Comparison of ENCODE assay signal across 8 cellular contexts in the genomic region with DNA sequence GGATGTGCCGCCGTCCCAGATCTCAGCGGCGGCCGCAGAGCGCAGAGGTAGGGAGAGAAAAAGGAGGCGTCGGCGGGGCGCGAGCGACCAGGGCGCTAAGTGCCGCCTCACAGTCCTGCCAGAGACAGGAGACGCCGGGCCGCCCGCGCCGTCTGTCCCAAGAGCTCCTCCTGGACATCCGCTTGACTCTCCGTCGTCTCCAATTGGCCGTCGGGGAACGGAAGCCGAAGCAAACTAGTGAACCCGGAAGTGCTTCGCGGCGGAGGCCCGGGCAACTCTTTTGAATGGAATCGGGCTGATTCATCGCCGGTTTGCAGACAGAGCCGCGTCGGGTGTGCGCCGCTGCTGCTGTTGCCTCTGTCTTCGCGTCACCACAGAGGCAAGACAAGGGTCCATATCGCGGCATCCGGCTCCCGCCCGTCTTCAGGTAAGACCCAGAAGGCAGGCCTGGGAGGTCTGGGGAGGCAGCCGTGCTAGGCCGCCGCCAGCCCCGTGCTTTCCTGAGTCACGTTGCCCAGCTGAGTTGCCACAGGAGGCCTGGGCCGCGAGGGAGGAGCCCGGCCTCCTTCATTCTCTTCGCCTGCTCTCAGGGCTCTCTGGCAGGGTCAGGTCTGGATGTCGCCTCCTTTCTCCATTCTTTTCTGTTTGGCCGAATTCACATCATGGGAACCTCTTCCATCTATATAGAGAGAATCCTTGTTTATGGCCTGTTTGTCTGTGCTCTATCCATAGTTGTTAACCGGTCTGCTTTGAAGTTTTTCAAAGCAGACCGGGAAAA. TPM values are rescaled to one million over a fixed set of nuclear protein-coding genes. Genes with fewer than 3 reads are reported as not detected.
A peak's percentile ranks its signal among the peaks of the same experiment; 100 is the strongest.
DNase-seq lines count a peak whose midpoint lies in the region; ATAC-seq, FAIRE-seq and TF ChIP-seq lines count a peak whose summit lies in the region.

A gene (plus strand): TSS at position 248 of the 778 bp plus-strand sequence. CDS start 10,401 bp downstream, outside the sequence.

- H3K4ac ChIP-seq in H1 (replicated peaks; ENCODE audit: insufficient read length, low read depth, low read length) = peak within 1 kb of the TSS; percentile 48
- H3K4ac ChIP-seq in mesendoderm (ENCODE audit: low read depth, low read length) = peak within 1 kb of the TSS; percentile 73

- peak within 1 kb of the TSS; percentile 74 to 91 (median 87) for H3K4me3 ChIP-seq in H1 (ENCODE audit: extremely low read depth in 1 of 4, insufficient read depth in 2 of 4, low read depth in 3 of 4, low read length in 4 of 4)
- H3K4me3 ChIP-seq in mesendoderm (ENCODE audit: low read length) = peak within 1 kb of the TSS; percentile 56

- H2BK20ac ChIP-seq in H1 (ENCODE audit: low read length) = no peak within 1 kb of the TSS

- H3K27ac ChIP-seq in H1 (ENCODE audit: low read depth, low read length) (peak within 1 kb of the TSS; percentile 93), mesendoderm (ENCODE audit: low read depth, low read length) (peak within 1 kb of the TSS; percentile 79)

- peak within 1 kb of the TSS; percentile 67 to 95 (median 92) for H3K9ac ChIP-seq in H1 (replicated peaks in 1 of 4; ENCODE audit: extremely low read depth in 1 of 4, low read depth in 3 of 4, low read length in 3 of 4)
- peak within 1 kb of the TSS; percentile 91 for H3K9ac ChIP-seq in mesendoderm (ENCODE audit: low read length)

- DNase-seq in COLO668 (lab: John Stamatoyannopoulos, UW; ENCODE audit: unreplicated experiment) (peak; percentile 92), HT1080 (ENCODE audit: low read depth) (peak; percentile 96), NOMO-1 treated with DMSO at 0.1 percent for 48 hours (lab: John Stamatoyannopoulos, UW; ENCODE audit: unreplicated experiment) (peak; percentile 95), H1 (ENCODE audit: low read depth in 1 of 2, low spot score in 2 of 2) (peak; percentile 78 to 86), mesendoderm (peak; percentile 99)
- DNase-seq in activated CD8-positive, alpha-beta memory T cell treated with anti-CD3 and anti-CD28 coated beads for 48 hours (ENCODE audit: low read depth in 2 of 3, low spot score in 2 of 3) = peak; percentile 68 to 82 (median 82)
- peak; percentile 71 for DNase-seq in stimulated activated CD8-positive, alpha-beta memory T cell treated with anti-CD3 and anti-CD28 coated beads, Interleukin-15, amount 100 ng/mL, for 1 hour (ENCODE audit: low read depth)

- peak; percentile 98 for ATAC-seq in GM21360 (IDR thresholded peaks at IDR 0.05; ENCODE audit: unreplicated experiment)

- H3K4me1 ChIP-seq in H1 (replicated peaks in 1 of 4; ENCODE audit: control insufficient read depth in 3 of 4, insufficient read depth in 4 of 4, low read length in 3 of 4) (peaks cover 0 to 3% (median 0%) of the 10 kb centered on the region in 4 experiments; a peak in 2 of 7 replicates), mesendoderm (ENCODE audit: control insufficient read depth, low read depth, low read length) (no peaks in the 10 kb centered on the region)

- CTCF ChIA-PET in H1 (lab: Charles Lee; ENCODE audit: partially characterized antibody) = interaction anchor here (1.0 to 1.6 kb wide), 4 partner anchors 8 to 106 kb away, joined by 3 to 6 read pairs (median 4); no protein-coding TSS in a partner anchor

- H3K27me3 ChIP-seq in H1 (replicated peaks in 1 of 4; ENCODE audit: control insufficient read depth in 3 of 4, extremely low read depth in 1 of 4, insufficient read depth in 3 of 4, low read length in 3 of 4) = no peaks in the 10 kb centered on the region; a peak in 1 of 7 replicates
- no peaks in the 10 kb centered on the region for H3K27me3 ChIP-seq in mesendoderm (ENCODE audit: insufficient read depth, low read length, poor library complexity)

- H2BK12ac ChIP-seq in H1 (ENCODE audit: low read depth, low read length) = no peak within 1 kb of the TSS

- H4K5ac ChIP-seq in H1 (ENCODE audit: insufficient read length, low read depth, low read length) (peak within 1 kb of the TSS; percentile 97), mesendoderm (ENCODE audit: low read length) (no peak within 1 kb of the TSS)

- H2BK5ac ChIP-seq in H1 (ENCODE audit: low read depth, low read length) (peak within 1 kb of the TSS; percentile 82; the same call in 1 of the 2 replicates), mesendoderm (ENCODE audit: low read length) (peak within 1 kb of the TSS; percentile 20)

- H3K18ac ChIP-seq in H1 (ENCODE audit: extremely low read depth, low read length) (no peak within 1 kb of the TSS), mesendoderm (ENCODE audit: low read length) (peak within 1 kb of the TSS; percentile 65)

- no peak for TF ChIP-seq CTCF in H1 (IDR thresholded peaks at IDR 0.05; ENCODE audit: control extremely low read depth in 1 of 3, insufficient read depth in 1 of 3, low read depth in 1 of 3, low read length in 3 of 3)

- 1% methylated on average over 60 of the region's 60 CpGs; no CpG with 5 or more reads in 1 of the 2 experiments for WGBS in H1 (ENCODE audit: extremely low coverage in 1 of 2, insufficient coverage in 1 of 2, insufficient read length in 1 of 2, insufficient replicate concordance in 2 of 2, low coverage in 1 of 2, low lambda C conversion rate in 2 of 2, missing lambda C conversion rate in 1 of 2), 2 experiments
- WGBS in mesendoderm (ENCODE audit: extremely low coverage, insufficient coverage, low lambda C conversion rate) = no CpG with 5 or more reads among the region's 60 CpGs

- TF ChIP-seq POLR2A in H1 (IDR thresholded peaks at IDR 0.05; ENCODE audit: control extremely low read depth in 1 of 2, low read depth in 2 of 2, low read length in 2 of 2) = peak in 1 of 2 experiments; percentile 93; a peak in 2 of 3 replicates

- no peak for TF ChIP-seq RAD21 in H1 (IDR thresholded peaks at IDR 0.05 in 1 of 2, conservative IDR thresholded peaks at IDR 0.05 in 1 of 2; ENCODE audit: low read depth in 2 of 2, low read length in 2 of 2)

- H4K20me1 ChIP-seq in H1 (replicated peaks in 1 of 2; ENCODE audit: control insufficient read depth in 1 of 2, insufficient read depth in 2 of 2, low read length in 2 of 2) = peaks cover 0 to 3% of the 10 kb centered on the region in 2 experiments

- no peak within 1 kb of the TSS for H2AK5ac ChIP-seq in H1 (ENCODE audit: low read depth, low read length)
- no peak within 1 kb of the TSS for H2AK5ac ChIP-seq in mesendoderm (ENCODE audit: low read length)

- peak in 1 of 2 experiments; percentile 51; a peak in 1 of 3 replicates for TF ChIP-seq EP300 in H1 (IDR thresholded peaks at IDR 0.05; ENCODE audit: borderline replicate concordance in 1 of 2, low read depth in 2 of 2, low read length in 2 of 2)

- no peak within 1 kb of the TSS for H3K14ac ChIP-seq in H1 (ENCODE audit: insufficient read length)

- H4K8ac ChIP-seq in H1 (ENCODE audit: extremely low read depth, insufficient read depth, low read length) = peak within 1 kb of the TSS; percentile 99
- no peak within 1 kb of the TSS for H4K8ac ChIP-seq in mesendoderm (ENCODE audit: low read depth, low read length)

- no peaks in the 10 kb centered on the region for H3K23me2 ChIP-seq in H1 (ENCODE audit: low read depth, low read length)

- H3K79me2 ChIP-seq in H1 (ENCODE audit: control insufficient read depth in 1 of 2, insufficient read depth in 2 of 2, low read length in 2 of 2) (peaks cover 24 to 50% of the 10 kb centered on the region in 2 experiments), mesendoderm (ENCODE audit: control insufficient read depth, insufficient read depth, low read length) (peaks cover 41% of the 10 kb centered on the region)

- H3K79me1 ChIP-seq in H1 (ENCODE audit: low read depth, low read length) (no peaks in the 10 kb centered on the region), mesendoderm (ENCODE audit: low read length) (no peaks in the 10 kb centered on the region)

- peak within 1 kb of the TSS; percentile 85 for H2BK120ac ChIP-seq in H1 (replicated peaks; ENCODE audit: low read depth, low read length)
- H2BK120ac ChIP-seq in mesendoderm (ENCODE audit: low read depth, low read length) = no peak within 1 kb of the TSS

- H3K23ac ChIP-seq in H1 (ENCODE audit: insufficient read length) (no peak within 1 kb of the TSS), mesendoderm (ENCODE audit: low read length) (no peak within 1 kb of the TSS)

- no peak within 1 kb of the TSS for H2BK15ac ChIP-seq in H1 (ENCODE audit: low read length)
- no peak within 1 kb of the TSS for H2BK15ac ChIP-seq in mesendoderm (replicated peaks; ENCODE audit: low read depth)

- no peaks in the 10 kb centered on the region for H3K9me3 ChIP-seq in H1 (ENCODE audit: insufficient read depth in 2 of 2, low read depth in 1 of 2, low read length in 1 of 2)

- POLR2A ChIA-PET in H1 (lab: Charles Lee; ENCODE audit: partially characterized antibody) = interaction anchor here (0.7 to 1.9 kb wide), 19 partner anchors 10 to 148 kb away, joined by 3 to 8 read pairs (median 4); a partner anchor contains a TSS

- H3K4me2 ChIP-seq in H1 (ENCODE audit: insufficient read depth in 1 of 2, low read depth in 2 of 2, low read length in 2 of 2) (peak within 1 kb of the TSS; percentile 59 to 71), mesendoderm (ENCODE audit: low read length) (peak within 1 kb of the TSS; percentile 42)

- FAIRE-seq in H1 (lab: Jason Lieb, UNC) = no peak

- peak within 1 kb of the TSS; percentile 31 for H2AFZ ChIP-seq in H1 (ENCODE audit: low read length)

- H3K36me3 ChIP-seq in H1 (ENCODE audit: control insufficient read depth in 2 of 4, insufficient read depth in 4 of 4, low read length in 3 of 4) (peaks cover 0 to 3% (median 0%) of the 10 kb centered on the region in 4 experiments; a peak in 1 of 8 replicates), mesendoderm (ENCODE audit: control insufficient read depth, insufficient read depth, low read length) (no peaks in the 10 kb centered on the region)

- H4K91ac ChIP-seq in H1 (replicated peaks; ENCODE audit: insufficient read length, low read length) = peak within 1 kb of the TSS; percentile 89

- H3K56ac ChIP-seq in H1 (replicated peaks; ENCODE audit: insufficient read length, low read depth, low read length) (peak within 1 kb of the TSS; percentile 96), mesendoderm (ENCODE audit: low read length) (peak within 1 kb of the TSS; percentile 87)

TF ChIP-seq in H1, 55 proteins besides CTCF, POLR2A, EP300 and RAD21 (continues in another document):
- no peak; the same call in 1 of the 2 replicates for TF ChIP-seq CHD1 (IDR thresholded peaks at IDR 0.05; ENCODE audit: low read depth, low read length)

RNA-seq across cellular contexts. Expression of the gene that starts here (rescaled TPM):
- total RNA-seq in HT1080 (2014; rRNA removed; shearing (Covaris generic)) = 176 and 192 TPM in 2 replicates
- 187 TPM in 2 replicates for polyA plus RNA-seq in HT1080 (2015; cell fraction: cytosol; rRNA removed)
- 209 and 212 TPM in 2 replicates for polyA plus RNA-seq in HT1080 (2015; cell fraction: nucleus; rRNA removed)
- total RNA-seq in H1 (2021; fragmentation: NEBNext Ultra II Directional; extraction: Animal tissue kit (Norgen Biotek cat#: 25700)) = 84.1 and 88.7 TPM in 2 replicates
- polyA plus RNA-seq in H1 (2011; rRNA removed) = 25.4 and 53.9 TPM in 2 replicates
- 69.0 TPM for polyA plus RNA-seq in H1 (2011; cell fraction: cytosol; rRNA removed)
- 11.2 TPM for polyA plus RNA-seq in H1 (2011; cell fraction: nucleus; rRNA removed)
- polyA plus RNA-seq in H1 (2012, experiment 1 of 2) = 77.6 to 98.5 TPM (median 85.7 TPM) in 4 replicates
- polyA plus RNA-seq in H1 (2012, experiment 2 of 2) = 10.9 TPM
- 50.5 TPM for polyA plus RNA-seq in H1 (2013, experiment 1 of 2)
- 51.2 TPM for polyA plus RNA-seq in H1 (2013, experiment 2 of 2)
- polyA minus RNA-seq in H1 (2011; rRNA and poly(A)+ RNA removed) = 35.7 and 51.4 TPM in 2 replicates
- polyA minus RNA-seq in H1 (2011; cell fraction: cytosol; rRNA and poly(A)+ RNA removed) = 37.3 TPM
- 62.2 TPM for polyA minus RNA-seq in H1 (2011; cell fraction: nucleus; rRNA and poly(A)+ RNA removed)
- polyA plus RNA-seq in mesendoderm (2013, experiment 1 of 2) = 78.9 TPM
- 78.0 TPM for polyA plus RNA-seq in mesendoderm (2013, experiment 2 of 2)

Comparison
In these comparisons a context has a peak if more than half of its experiments do, and no peak if none do; other contexts are left out.
1. Peak in every context shown above with its lines: DNase-seq, ATAC-seq, H3K4me3 ChIP-seq and H3K27ac ChIP-seq.